In genomic region chr11:3879216-3879966, GRCh38 we compare ENCODE assay signal across 9 cellular contexts. TPM values are rescaled to one million over a fixed set of nuclear protein-coding genes. Genes with fewer than 3 reads are reported as not detected.
DNase-seq lines count a peak whose midpoint lies in the region; ATAC-seq and TF ChIP-seq lines count a peak whose summit lies in the region.
"Had no signal": no experiment of that assay in that cellular context is flagged by ENCODE, and none has a peak within 500 bp of the region (broad histone marks: within the 10 kb centered on the region; RNA-seq: fewer than 3 reads in every experiment).

No MANE protein-coding gene starts in this region.

- POLR2A ChIA-PET in T-cell (lab: Charles Lee): interaction anchor here in 1 of 2 donors (0.6 kb wide), 1 partner anchor 65 kb away, joined by 3 read pairs; no protein-coding TSS in a partner anchor

- H3K27me3 Mint-ChIP-seq in HFFc6 (ENCODE audit: insufficient read depth): no peaks in the 10 kb centered on the region
- H3K27me3 Mint-ChIP-seq in T-cell: no peaks in the 10 kb centered on the region

- peak overlapping the region; percentile 82 for H3K27ac ChIP-seq in neutrophil
- H3K27ac ChIP-seq: SK-N-MC had no signal

- H3K4me1 Mint-ChIP-seq in HFFc6 (ENCODE audit: low read depth) (peaks cover 30% of the 10 kb centered on the region), T-cell (peaks cover 84 to 93% (median 86%) of the 10 kb centered on the region in 3 donors)

- peak; percentile 42 for ATAC-seq in GM18520 (IDR thresholded peaks at IDR 0.05; ENCODE audit: unreplicated experiment)
- ATAC-seq in T-cell (replicated peaks in 1 of 4): peak in 1 of 4 experiments; percentile 50

- DNase-seq in HFFc6 (no peak), T-cell (no peak), dermis blood vessel endothelial cell (no peak), SIG-M5 treated with dmso at 0.1 percent for 504 hours (lab: John Stamatoyannopoulos, UW; ENCODE audit: unreplicated experiment) (no peak), superior temporal gyrus (ENCODE audit: extremely low spot score) (no peak)
- no peak for DNase-seq in stimulated activated CD4-positive, alpha-beta T cell treated with anti-CD3 and anti-CD28 coated beads, Interleukin-4, amount 100 ng/mL, for 1 hour

- H3K9me3 ChIP-seq in neutrophil: no peaks in the 10 kb centered on the region

- H3K27me3 ChIP-seq in neutrophil: no peaks in the 10 kb centered on the region

- CTCF ChIA-PET in T-cell (lab: Charles Lee): interaction anchor here (0.6 to 3.9 kb wide), 5 partner anchors 24 to 193 kb away, joined by 3 to 27 read pairs (median 9); partner anchors contain the start of gene STIM1 (in 1 of the 2)

- H3K36me3 Mint-ChIP-seq in HFFc6 (ENCODE audit: low read depth): no peaks in the 10 kb centered on the region
- no peaks in the 10 kb centered on the region for H3K36me3 Mint-ChIP-seq in T-cell

- H3K4me1 ChIP-seq in neutrophil (ENCODE audit: control insufficient read depth in 1 of 2, insufficient read depth in 1 of 2, low read depth in 1 of 2, low read length in 1 of 2): peaks cover 62 to 90% of the 10 kb centered on the region in 2 experiments

- H3K4me3 Mint-ChIP-seq in HFFc6 (no peak overlapping the region), T-cell (peak overlapping the region; percentile 10 to 24 (median 13))

- H3K4me3 ChIP-seq in neutrophil (ENCODE audit: low read depth in 1 of 2, low read length in 1 of 2): no peak overlapping the region
- H3K4me3 ChIP-seq: SK-N-MC had no signal

- H3K9me3 Mint-ChIP-seq in HFFc6: no peaks in the 10 kb centered on the region
- H3K9me3 Mint-ChIP-seq in T-cell: no peaks in the 10 kb centered on the region

- H3K27ac Mint-ChIP-seq in HFFc6 (peak overlapping the region; percentile 13; the same call in 1 of the 2 replicates), T-cell (peak overlapping the region; percentile 75 to 79)

- H3K36me3 ChIP-seq in neutrophil: no peaks in the 10 kb centered on the region

- TF ChIP-seq CTCF in HFFc6 (IDR thresholded peaks at IDR 0.05) (no peak), neutrophil (IDR thresholded peaks at IDR 0.05) (no peak)

RNA-seq across cellular contexts. Expression of gene STIM1, which starts 23.9 kb away (rescaled TPM):
- total RNA-seq in HFFc6 (2021; fragmentation: NEBNext Ultra II Directional; extraction: Animal tissue kit (Norgen Biotek cat#: 25700)): 10 to 100 TPM; 27.6 to 33.1 (median 30.7) TPM
- total RNA-seq in T-cell (100 to 1,000 TPM in 2 of 5 donors, 10 to 100 TPM in 3; 87.6 to 139 (median 94.5) TPM), dermis blood vessel endothelial cell (31.5 and 39.3 TPM in 2 replicates)

RNA-seq across cellular contexts. Expression of gene RHOG, which starts 38.6 kb away (rescaled TPM):
- 10 to 100 TPM; 57.8 to 72.3 (median 66.4) TPM for total RNA-seq in HFFc6 (2021; fragmentation: NEBNext Ultra II Directional; extraction: Animal tissue kit (Norgen Biotek cat#: 25700))
- total RNA-seq in T-cell: 100 to 1,000 TPM in 4 of 5 donors, 10 to 100 TPM in 1; 88.1 to 108 (median 106) TPM
- 19.2 and 25.5 TPM in 2 replicates for total RNA-seq in dermis blood vessel endothelial cell
